Comparison of ENCODE assay signal across 12 cellular contexts in the genomic region with DNA sequence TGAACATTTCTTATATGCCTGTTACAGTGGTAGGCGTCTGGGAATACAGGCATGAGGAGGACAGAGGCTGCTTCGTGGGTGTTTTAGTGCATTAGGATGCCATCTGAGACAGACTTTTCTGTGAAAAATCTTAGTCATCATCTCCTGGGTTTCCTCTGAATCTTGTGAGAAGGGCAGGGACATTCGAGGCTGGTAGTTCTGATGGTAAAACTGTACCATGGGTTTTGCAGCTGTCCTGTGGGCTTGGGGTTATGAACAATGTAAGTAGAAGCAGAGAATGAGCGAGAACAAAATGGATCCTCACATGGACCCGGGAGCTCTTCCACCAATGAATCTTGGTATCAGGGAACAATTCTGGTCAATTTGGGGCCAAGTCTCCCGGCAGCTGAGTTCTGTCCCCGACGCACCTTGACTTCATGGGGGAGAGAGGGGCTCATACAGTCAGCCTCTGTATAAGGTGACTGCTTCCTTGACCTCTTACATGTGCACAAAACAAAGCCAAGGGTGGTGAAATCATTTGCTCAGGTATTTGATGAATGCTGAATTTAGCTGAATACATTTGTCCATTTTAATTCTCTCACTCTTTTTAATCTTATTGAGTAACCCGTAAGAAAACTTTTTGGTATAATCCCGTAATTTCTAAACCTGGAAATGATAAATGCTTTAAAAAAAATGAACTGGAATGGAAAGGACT.
DNase-seq lines count a peak whose midpoint lies in the region; ATAC-seq and TF ChIP-seq lines count a peak whose summit lies in the region.
"Had no signal": no experiment of that assay in that cellular context is flagged by ENCODE, and none has a peak within 500 bp of the region (broad histone marks: within the 10 kb centered on the region; RNA-seq: fewer than 3 reads in every experiment).

No MANE protein-coding gene starts in this region.

- WGBS in esophagus squamous epithelium, 2 donors, result 69 to 78% methylated on average over 9 to 10 of the region's 10 CpGs

- peaks cover 53% of the 10 kb centered on the region for H3K4me1 ChIP-seq in PC-3 (ENCODE audit: insufficient read depth, low read length)
- H3K4me1 ChIP-seq in esophagus squamous epithelium, result peaks cover 3 to 31% (median 12%) of the 10 kb centered on the region in 3 donors
- peaks cover 56% of the 10 kb centered on the region for H3K4me1 ChIP-seq in skeletal muscle satellite cell (ENCODE audit: control insufficient read depth, insufficient read depth, low read length)

- H3K36me3 ChIP-seq in PC-3 (ENCODE audit: low read depth, low read length), result no peaks in the 10 kb centered on the region
- H3K36me3 ChIP-seq in esophagus squamous epithelium, result no peaks in the 10 kb centered on the region
- no peaks in the 10 kb centered on the region for H3K36me3 ChIP-seq in skeletal muscle satellite cell (ENCODE audit: insufficient read depth, low read length)
- H3K36me3 ChIP-seq: lower lobe of right lung had no signal

- H3F3A ChIP-seq in PC-3 (ENCODE audit: low read length, unreplicated experiment), result peaks cover 6% of the 10 kb centered on the region

- no peaks in the 10 kb centered on the region for H4K20me1 ChIP-seq in PC-3 (ENCODE audit: low read length)

- no peak for TF ChIP-seq POLR2A in esophagus squamous epithelium (IDR thresholded peaks at IDR 0.05)

- BruUV-seq in PC-3 (replicated peaks; lab: Mats Ljungman, UMichigan), result TSS peak; percentile 68

- H3K9ac ChIP-seq in PC-3 (ENCODE audit: low read length) (peak overlapping the region; percentile 83), skeletal muscle satellite cell (ENCODE audit: low read depth, low read length) (peak overlapping the region; percentile 80)

- H3K4me2 ChIP-seq in PC-3 (ENCODE audit: low read length) (peak overlapping the region; percentile 46), skeletal muscle satellite cell (ENCODE audit: low read length) (peak overlapping the region; percentile 49)

- no peak overlapping the region for H2AFZ ChIP-seq in PC-3 (ENCODE audit: low read length)

- peak; percentile 32 for DNase-seq in activated CD4-positive, alpha-beta T cell treated with anti-CD3 and anti-CD28 coated beads for 48 hours
- DNase-seq in activated CD4-positive, alpha-beta T cell treated with anti-CD3 and anti-CD28 coated beads for 4 hours, result no peak
- DNase-seq in PC-3 (peak; percentile 38), esophagus squamous epithelium (lab: John Stamatoyannopoulos, UW) (no peak)
- DNase-seq in central memory CD4-positive, alpha-beta T cell, result no peak
- DNase-seq: activated T-cell treated with anti-CD3 and anti-CD28 coated beads, Interleukin-2, amount 50 U/mL, for 1 hour; KBM-7; lower lobe of right lung; NCI-H2107 had no signal

- CTCF ChIA-PET in PC-3 (lab: Charles Lee), result no interaction called here

- H3K27me3 ChIP-seq in PC-3 (ENCODE audit: low read length) (no peaks in the 10 kb centered on the region), esophagus squamous epithelium (no peaks in the 10 kb centered on the region), skeletal muscle satellite cell (ENCODE audit: control insufficient read depth, insufficient read depth, low read length) (no peaks in the 10 kb centered on the region)

- no peak overlapping the region for H3K4me3 ChIP-seq in PC-3 (ENCODE audit: low read length)
- H3K4me3 ChIP-seq in esophagus squamous epithelium, result no peak overlapping the region
- peak overlapping the region; percentile 4 for H3K4me3 ChIP-seq in skeletal muscle satellite cell (ENCODE audit: low read length)
- H3K4me3 ChIP-seq: lower lobe of right lung had no signal

- TF ChIP-seq CTCF in PC-3 (conservative IDR thresholded peaks at IDR 0.05; ENCODE audit: low read depth, low read length), result no peak
- TF ChIP-seq CTCF in esophagus squamous epithelium (IDR thresholded peaks at IDR 0.05), result no peak

- H3K27ac ChIP-seq in PC-3 (ENCODE audit: low read length), result peak overlapping the region; percentile 98
- peak overlapping the region; percentile 52 to 81 (median 76) for H3K27ac ChIP-seq in esophagus squamous epithelium
- H3K27ac ChIP-seq: lower lobe of right lung had no signal

- H3K79me2 ChIP-seq in PC-3 (ENCODE audit: low read length), result no peaks in the 10 kb centered on the region

- H3K9me3 ChIP-seq in PC-3 (ENCODE audit: low read length) (no peaks in the 10 kb centered on the region), esophagus squamous epithelium (no peaks in the 10 kb centered on the region), skeletal muscle satellite cell (replicated peaks; ENCODE audit: low read length) (no peaks in the 10 kb centered on the region)
- H3K9me3 ChIP-seq: lower lobe of right lung had no signal

- ATAC-seq in PC-3 (peak; percentile 8; the same call in 1 of the 2 replicates), GM19467 (IDR thresholded peaks at IDR 0.05; ENCODE audit: unreplicated experiment) (no peak), HG02588 (IDR thresholded peaks at IDR 0.05; ENCODE audit: unreplicated experiment) (no peak)

- H3K9me2 ChIP-seq in PC-3 (replicated peaks; ENCODE audit: low read length), result no peaks in the 10 kb centered on the region

- intact Hi-C loops in PC-3 (cut with micrococcal nuclease) (loop anchor here (1.0 kb wide), 1 partner anchor 28 kb away; no protein-coding TSS in a partner anchor), esophagus squamous epithelium (cut with DNase I) (no loop called here)

- POLR2A ChIA-PET in PC-3 (lab: Charles Lee; ENCODE audit: unreplicated experiment), result interaction anchor here (0.7 to 0.9 kb wide), 2 partner anchors 93 to 149 kb away, joined by 3 read pairs; no protein-coding TSS in a partner anchor

Comparison
In these comparisons a context has a peak if more than half of its experiments do, and no peak if none do; other contexts are left out.
1. DNase-seq: peak in activated CD4-positive, alpha-beta T cell treated with anti-CD3 and anti-CD28 coated beads for 48 hours (single experiment) and PC-3 (single experiment); none in activated CD4-positive, alpha-beta T cell treated with anti-CD3 and anti-CD28 coated beads for 4 hours (0 of 2), esophagus squamous epithelium (single experiment) and central memory CD4-positive, alpha-beta T cell (single experiment).